In the genomic region with DNA sequence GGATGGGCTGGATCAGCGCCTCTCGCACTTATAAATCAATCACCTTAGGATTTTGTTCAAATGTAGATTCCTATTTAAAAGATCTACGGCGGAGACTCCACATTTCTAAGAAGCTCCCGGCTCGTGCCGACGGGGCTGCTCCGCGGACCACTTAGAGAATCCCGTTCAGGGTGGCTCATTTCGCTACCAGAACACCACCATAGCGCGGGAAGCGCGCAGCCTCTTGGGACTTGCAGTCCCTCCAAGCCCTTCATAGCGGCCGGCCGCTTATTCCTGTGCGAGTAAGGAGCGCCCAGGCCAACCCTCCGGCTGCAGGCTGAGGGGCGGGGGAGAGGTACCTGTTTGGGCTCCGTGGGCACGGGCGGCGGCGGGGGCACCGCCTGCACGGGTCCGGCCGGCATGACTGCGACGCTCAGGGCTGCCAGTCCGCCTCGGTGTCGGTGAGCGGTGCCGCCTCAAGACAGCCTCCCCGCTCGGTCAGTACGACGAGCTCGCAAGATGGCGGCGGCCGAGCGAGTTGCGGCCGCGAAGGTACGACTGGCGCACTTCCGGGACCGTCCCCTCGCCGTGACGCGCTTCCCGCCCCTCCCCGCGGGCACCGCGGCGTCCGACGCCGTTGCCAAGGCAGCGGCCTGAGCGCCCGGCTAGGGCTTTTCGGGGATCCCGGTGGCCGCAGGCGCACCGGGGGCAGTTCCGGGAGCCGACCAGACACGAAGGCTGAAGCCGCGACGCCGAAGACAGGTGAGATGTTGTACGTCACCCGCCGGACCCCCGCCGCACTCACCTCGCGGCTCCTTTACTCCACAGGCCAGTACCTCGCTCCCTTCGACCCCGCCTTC, we compare ENCODE assay signal across 8 cellular contexts. TPM values are rescaled to one million over a fixed set of nuclear protein-coding genes. Genes with fewer than 3 reads are reported as not detected.
DNase-seq lines count a peak whose midpoint lies in the region; ATAC-seq and TF ChIP-seq lines count a peak whose summit lies in the region.

Gene CCDC157 (plus strand): TSS at position 616 of the 839 bp plus-strand sequence. CDS start 8,994 bp downstream, outside the sequence.
A gene with protein sequence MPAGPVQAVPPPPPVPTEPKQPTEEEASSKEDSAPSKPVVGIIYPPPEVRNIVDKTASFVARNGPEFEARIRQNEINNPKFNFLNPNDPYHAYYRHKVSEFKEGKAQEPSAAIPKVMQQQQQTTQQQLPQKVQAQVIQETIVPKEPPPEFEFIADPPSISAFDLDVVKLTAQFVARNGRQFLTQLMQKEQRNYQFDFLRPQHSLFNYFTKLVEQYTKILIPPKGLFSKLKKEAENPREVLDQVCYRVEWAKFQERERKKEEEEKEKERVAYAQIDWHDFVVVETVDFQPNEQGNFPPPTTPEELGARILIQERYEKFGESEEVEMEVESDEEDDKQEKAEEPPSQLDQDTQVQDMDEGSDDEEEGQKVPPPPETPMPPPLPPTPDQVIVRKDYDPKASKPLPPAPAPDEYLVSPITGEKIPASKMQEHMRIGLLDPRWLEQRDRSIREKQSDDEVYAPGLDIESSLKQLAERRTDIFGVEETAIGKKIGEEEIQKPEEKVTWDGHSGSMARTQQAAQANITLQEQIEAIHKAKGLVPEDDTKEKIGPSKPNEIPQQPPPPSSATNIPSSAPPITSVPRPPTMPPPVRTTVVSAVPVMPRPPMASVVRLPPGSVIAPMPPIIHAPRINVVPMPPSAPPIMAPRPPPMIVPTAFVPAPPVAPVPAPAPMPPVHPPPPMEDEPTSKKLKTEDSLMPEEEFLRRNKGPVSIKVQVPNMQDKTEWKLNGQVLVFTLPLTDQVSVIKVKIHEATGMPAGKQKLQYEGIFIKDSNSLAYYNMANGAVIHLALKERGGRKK (minus strand): TSS at position 503 of the 839 bp plus-strand sequence. CDS start 102 bp downstream, at position 401.

- ATAC-seq in GM18909 (IDR thresholded peaks at IDR 0.05; ENCODE audit: poor library complexity, unreplicated experiment) (peak; percentile 89), HG03139 (IDR thresholded peaks at IDR 0.05; ENCODE audit: unreplicated experiment) (peak; percentile 83)

- H3K9me3 ChIP-seq in spleen: no peaks in the 10 kb centered on the region

- WGBS in spleen, 5 donors: 0 to 1% (median 0%) methylated on average over 56 to 93 of the region's 93 CpGs

- H3K27ac ChIP-seq in caudate nucleus (ENCODE audit: low read depth, low read length) (peak within 1 kb of the TSS; percentile 97), spleen (peak within 1 kb of the TSS; percentile 85 to 99 (median 98))

- H3K36me3 ChIP-seq in spleen: peaks cover 0 to 25% (median 17%) of the 10 kb centered on the region in 6 donors

- peak; percentile 58 to 76 (median 64) for TF ChIP-seq POLR2A in spleen (IDR thresholded peaks at IDR 0.05)

- H3K4me3 ChIP-seq in AG09309 (ENCODE audit: control insufficient read depth, low read depth, low read length): peak within 1 kb of the TSS; percentile 81
- peak within 1 kb of the TSS; percentile 68 to 92 (median 85) for H3K4me3 ChIP-seq in spleen

- no peaks in the 10 kb centered on the region for H3K27me3 ChIP-seq in spleen (replicated peaks in 1 of 7)

- intact Hi-C loops in spleen (cut with DNase I; ENCODE audit: low total_unique reads): no loop called here

- peak; percentile 71 for DNase-seq in AG09309 (ENCODE audit: low read depth)
- DNase-seq in NCI-H2227 treated with DMSO at 0.1 percent for 48 hours (lab: John Stamatoyannopoulos, UW): peak; percentile 84
- DNase-seq in activated CD4-positive, CD25-positive, alpha-beta regulatory T cell (lab: John Stamatoyannopoulos, UW): peak; percentile 74 to 81 (median 76)
- peak in 60 of 61 donors; percentile 43 to 93 (median 84) for DNase-seq in caudate nucleus (lab: John Stamatoyannopoulos, UW)
- peak; percentile 97 for DNase-seq in iris pigment epithelial cell (ENCODE audit: low read depth)
- peak; percentile 98 for DNase-seq in spleen

- no peak for TF ChIP-seq CTCF in AG09309 (IDR thresholded peaks at IDR 0.05; ENCODE audit: control insufficient read depth, insufficient read depth, low read depth, low read length, missing control alignments)
- peak in 3 of 11 experiments; percentile 21 to 35 (median 22) for TF ChIP-seq CTCF in spleen (IDR thresholded peaks at IDR 0.05 in 8 of 11, conservative IDR thresholded peaks at IDR 0.05 in 3 of 11)

- H3K4me1 ChIP-seq in spleen: peaks cover 32 to 60% (median 51%) of the 10 kb centered on the region in 6 donors

RNA-seq across cellular contexts. Expression of gene CCDC157, which starts in this region (rescaled TPM):
- 1 to 10 TPM; 2.1 to 8.1 (median 3.5) TPM for total RNA-seq in spleen
- 1 to 10 TPM; 2.5 to 4.6 (median 3.9) TPM for polyA plus RNA-seq in spleen

RNA-seq across cellular contexts. Expression of the second gene that starts in this region (rescaled TPM):
- total RNA-seq in spleen: 100 to 1,000 TPM; 154 to 223 (median 182) TPM
- 10 to 100 TPM; 14.9 to 22.8 (median 16.1) TPM for polyA plus RNA-seq in spleen

Comparison
In these comparisons a context has a peak if more than half of its experiments do, and no peak if none do; other contexts are left out.
1. Peak in every context shown above with its lines: DNase-seq, ATAC-seq, H3K4me3 ChIP-seq and H3K27ac ChIP-seq.